10 cellular contexts compared by ENCODE assay signal in the genomic region with DNA sequence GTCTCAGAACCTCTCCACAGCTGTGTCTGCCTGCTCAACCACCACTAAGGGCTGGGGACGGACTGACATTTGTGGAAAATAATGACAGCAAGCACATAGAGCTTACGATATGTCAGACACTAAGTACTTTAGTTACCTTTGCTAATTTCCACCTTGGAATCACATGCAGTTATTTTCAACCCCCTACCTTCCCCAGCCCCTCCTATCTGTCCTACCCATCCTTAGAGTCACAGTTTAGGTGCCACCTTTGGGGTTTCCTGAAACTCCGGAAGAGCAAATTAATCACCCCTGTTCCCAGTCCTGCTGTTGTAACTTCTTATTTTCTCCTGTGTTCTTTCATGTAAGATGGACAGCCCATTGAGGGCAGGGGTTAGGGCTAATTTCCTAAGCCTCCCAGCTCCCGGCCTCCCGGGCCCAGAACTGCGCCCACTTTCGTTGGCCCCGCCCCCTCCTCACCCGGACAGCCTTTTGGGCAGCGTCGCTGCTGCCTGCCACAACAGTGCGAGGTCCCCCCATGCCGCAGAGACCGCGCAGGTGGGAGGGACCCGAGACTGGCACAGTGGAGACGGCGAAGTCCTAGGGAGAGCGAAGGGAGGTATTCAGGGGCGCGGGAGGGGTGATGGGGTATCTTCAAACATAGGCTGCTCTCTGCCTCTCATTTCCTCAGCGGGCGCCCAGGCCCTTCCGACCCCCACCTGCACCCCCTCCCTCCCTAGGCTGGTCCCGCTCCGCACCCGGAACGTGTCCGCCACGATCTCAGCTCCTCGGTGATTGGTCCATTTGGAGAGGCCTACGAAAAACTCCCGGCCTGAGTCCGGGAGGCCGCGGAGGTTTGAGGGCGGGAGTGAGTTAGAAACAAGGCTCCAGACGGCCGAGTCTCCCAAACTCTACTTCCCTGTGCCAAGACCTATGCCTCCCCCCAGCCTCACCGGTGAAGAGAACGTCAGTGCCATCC. TPM values are rescaled to one million over a fixed set of nuclear protein-coding genes. Genes with fewer than 3 reads are reported as not detected.
DNase-seq lines count a peak whose midpoint lies in the region; ATAC-seq and TF ChIP-seq lines count a peak whose summit lies in the region.
"Had no signal": no experiment of that assay in that cellular context is flagged by ENCODE, and none has a peak within 500 bp of the region (broad histone marks: within the 10 kb centered on the region; RNA-seq: fewer than 3 reads in every experiment).

No MANE protein-coding gene starts in this region.

- TF ChIP-seq CTCF in breast epithelium (IDR thresholded peaks at IDR 0.05) (no peak), mammary epithelial cell (conservative IDR thresholded peaks at IDR 0.05 in 1 of 2, IDR thresholded peaks at IDR 0.05 in 1 of 2; ENCODE audit: extremely low read depth in 1 of 2, insufficient read depth in 1 of 2, low read depth in 1 of 2, low read length in 2 of 2) (no peak), uterus (IDR thresholded peaks at IDR 0.05) (no peak)

- no peak overlapping the region for H2BK12ac ChIP-seq in mesenchymal stem cell (ENCODE audit: low read length in 2 of 2)

- H3K4me3 ChIP-seq in breast epithelium (peak overlapping the region; percentile 82 to 92 (median 88)), mammary epithelial cell (replicated peaks in 1 of 3; ENCODE audit: insufficient read depth in 1 of 3, low read depth in 2 of 3, low read length in 3 of 3) (no peak overlapping the region), adipocyte (ENCODE audit: low read length) (peak overlapping the region; percentile 94), mesenchymal stem cell (ENCODE audit: insufficient read depth in 1 of 2, low read depth in 1 of 2, low read length in 2 of 2) (peak overlapping the region in 1 of 2 experiments; percentile 93), uterus (peak overlapping the region; percentile 65 to 97)

- H3K36me3 ChIP-seq in breast epithelium = peaks cover 6% of the 10 kb centered on the region
- H3K36me3 ChIP-seq in mammary epithelial cell (ENCODE audit: insufficient read depth, low read length) = peaks cover 14% of the 10 kb centered on the region
- H3K36me3 ChIP-seq in adipocyte (ENCODE audit: control insufficient read depth, insufficient read depth, low read length, severe bottlenecking) = peaks cover 37% of the 10 kb centered on the region
- H3K36me3 ChIP-seq in mesenchymal stem cell (ENCODE audit: control insufficient read depth in 1 of 2, insufficient read depth in 2 of 2, low read depth in 1 of 2, low read length in 2 of 2) = peaks cover 52 to 60% of the 10 kb centered on the region in 2 experiments
- no peaks in the 10 kb centered on the region for H3K36me3 ChIP-seq in uterus

- no peak overlapping the region for H2BK5ac ChIP-seq in mesenchymal stem cell (ENCODE audit: low read depth, low read length, poor library complexity, severe bottlenecking)

- DNase-seq in breast epithelium (ENCODE audit: low spot score in 2 of 2) (no peak), mammary epithelial cell (no peak), adipocyte (ENCODE audit: low read depth) (no peak), mesenchymal stem cell (no peak), uterus (peak; percentile 49), activated gamma-delta T cell (lab: John Stamatoyannopoulos, UW) (no peak)

- WGBS in mammary epithelial cell (ENCODE audit: low coverage, missing lambda C conversion rate) = 100% methylated on average over 7 of the region's 41 CpGs
- 91% methylated on average over 37 of the region's 41 CpGs for WGBS in mesenchymal stem cell

- no peak overlapping the region for H3K4ac ChIP-seq in mesenchymal stem cell (ENCODE audit: low read depth in 1 of 2, low read length in 2 of 2)

- ATAC-seq in GM19452 (IDR thresholded peaks at IDR 0.05; ENCODE audit: unreplicated experiment) = no peak
- no peak for ATAC-seq in HG03175 (IDR thresholded peaks at IDR 0.05; ENCODE audit: unreplicated experiment)

- H3K79me2 ChIP-seq in mammary epithelial cell (ENCODE audit: insufficient read depth, low read length) = peaks cover 11% of the 10 kb centered on the region

- dilution Hi-C loops in mammary epithelial cell (cut with HindIII; ENCODE audit: low sequenced_read_pairs) = no loop called here

- H2AFZ ChIP-seq in mammary epithelial cell (ENCODE audit: low read depth, low read length) (no peak overlapping the region), mesenchymal stem cell (ENCODE audit: low read depth, low read length) (no peak overlapping the region)

- no peak overlapping the region for H2AK5ac ChIP-seq in mesenchymal stem cell (ENCODE audit: low read length, severe bottlenecking)

- in situ Hi-C loops in mammary epithelial cell (cut with MboI; ENCODE audit: low sequenced_read_pairs in 2 of 2) = no loop called here

- no peak overlapping the region for H3K4me2 ChIP-seq in mammary epithelial cell (ENCODE audit: insufficient read depth, low read depth, low read length)
- H3K4me2 ChIP-seq in mesenchymal stem cell (ENCODE audit: low read length, poor library complexity, severe bottlenecking) = no peak overlapping the region

- H3K23ac ChIP-seq in mesenchymal stem cell (ENCODE audit: low read length in 2 of 2) = no peak overlapping the region

- TF ChIP-seq POLR2A in breast epithelium (IDR thresholded peaks at IDR 0.05) (no peak), uterus (IDR thresholded peaks at IDR 0.05) (no peak)

- H3K4me1 ChIP-seq in breast epithelium = peaks cover 0 to 5% of the 10 kb centered on the region in 2 donors
- H3K4me1 ChIP-seq in mammary epithelial cell (ENCODE audit: insufficient read depth, low read length) = peaks cover 16% of the 10 kb centered on the region
- peaks cover 24% of the 10 kb centered on the region for H3K4me1 ChIP-seq in adipocyte (ENCODE audit: control insufficient read depth, insufficient read depth, low read length)
- H3K4me1 ChIP-seq in mesenchymal stem cell (ENCODE audit: control insufficient read depth, insufficient read depth, low read depth, low read length) = peaks cover 13% of the 10 kb centered on the region
- H3K4me1 ChIP-seq in uterus = peaks cover 4 to 6% of the 10 kb centered on the region in 2 donors

- H3K79me1 ChIP-seq in mesenchymal stem cell (replicated peaks; ENCODE audit: low read length, poor library complexity, severe bottlenecking) = peaks cover 19% of the 10 kb centered on the region

- intact Hi-C loops in breast epithelium (cut with DNase I; ENCODE audit: low total_unique reads) (loop anchor here (5.0 kb wide), 1 partner anchor 104 kb away; no protein-coding TSS in a partner anchor), mammary epithelial cell (cut with micrococcal nuclease) (no loop called here), uterus (cut with DNase I; ENCODE audit: low total_unique reads) (no loop called here)

- CTCF ChIA-PET in mammary epithelial cell (lab: Charles Lee; ENCODE audit: low non-redundant PET) = no interaction called here

- no peak overlapping the region for H3K18ac ChIP-seq in mesenchymal stem cell (ENCODE audit: low read depth in 1 of 2, low read length in 2 of 2)

- no peak overlapping the region for H4K8ac ChIP-seq in mesenchymal stem cell (ENCODE audit: low read length)

- H3K9ac ChIP-seq in mammary epithelial cell (ENCODE audit: insufficient read depth, low read length) (no peak overlapping the region), adipocyte (ENCODE audit: low read length) (peak overlapping the region; percentile 93), mesenchymal stem cell (ENCODE audit: low read length) (peak overlapping the region; percentile 98)

- no TSS peak for BruUV-seq in mammary epithelial cell (replicated peaks; lab: Mats Ljungman, UMichigan)

- H2BK120ac ChIP-seq in mesenchymal stem cell (ENCODE audit: low read depth, low read length) = no peak overlapping the region

- H2BK15ac ChIP-seq in mesenchymal stem cell (ENCODE audit: low read depth, poor library complexity, severe bottlenecking) = no peak overlapping the region

- no peak overlapping the region for H4K91ac ChIP-seq in mesenchymal stem cell (ENCODE audit: low read length)

- no peaks in the 10 kb centered on the region for H3K27me3 ChIP-seq in breast epithelium
- H3K27me3 ChIP-seq in mammary epithelial cell (ENCODE audit: insufficient read depth, low read length) = no peaks in the 10 kb centered on the region
- H3K27me3 ChIP-seq in adipocyte (replicated peaks; ENCODE audit: control insufficient read depth, insufficient read depth, low read length) = no peaks in the 10 kb centered on the region
- H3K27me3 ChIP-seq in mesenchymal stem cell (ENCODE audit: control insufficient read depth in 1 of 2, insufficient read depth in 1 of 2, low read length in 2 of 2) = no peaks in the 10 kb centered on the region
- H3K27me3 ChIP-seq in uterus = no peaks in the 10 kb centered on the region

- H3K27ac ChIP-seq in breast epithelium (peak overlapping the region; percentile 97 to 98), mammary epithelial cell (ENCODE audit: insufficient read depth, low read depth, low read length) (no peak overlapping the region), mesenchymal stem cell (ENCODE audit: low read length, poor library complexity, severe bottlenecking) (no peak overlapping the region), uterus (peak overlapping the region; percentile 93 to 100)

- no peak overlapping the region for H3K14ac ChIP-seq in mesenchymal stem cell (ENCODE audit: low read length in 2 of 2)

- H3K9me3 ChIP-seq in breast epithelium = no peaks in the 10 kb centered on the region
- no peaks in the 10 kb centered on the region for H3K9me3 ChIP-seq in mammary epithelial cell (replicated peaks; ENCODE audit: insufficient read depth, low read length)
- no peaks in the 10 kb centered on the region for H3K9me3 ChIP-seq in adipocyte (ENCODE audit: control insufficient read depth, low read length)
- H3K9me3 ChIP-seq in mesenchymal stem cell (ENCODE audit: control insufficient read depth, low read length) = no peaks in the 10 kb centered on the region
- no peaks in the 10 kb centered on the region for H3K9me3 ChIP-seq in uterus

- H4K20me1 ChIP-seq in mammary epithelial cell (ENCODE audit: insufficient read depth, low read length) = no peaks in the 10 kb centered on the region

RNA-seq across cellular contexts. Expression of a gene that starts 1.1 kb away (rescaled TPM):
- total RNA-seq in breast epithelium = 100 to 1,000 TPM in 2 of 3 donors, 10 to 100 TPM in 1; 100.0 to 212 (median 115) TPM
- 10 to 100 TPM in 1 of 2 donors, 1 to 10 TPM in 1; 7.7 to 27.7 TPM for total RNA-seq in mammary epithelial cell
- polyA plus RNA-seq in mammary epithelial cell = 6.7 TPM
- 5.6 TPM for polyA minus RNA-seq in mammary epithelial cell
- polyA plus RNA-seq in mesenchymal stem cell (2013, experiment 1 of 2) = 52.2 TPM
- 53.8 TPM for polyA plus RNA-seq in mesenchymal stem cell (2013, experiment 2 of 2)
- total RNA-seq in uterus = 100 to 1,000 TPM in 3 of 4 donors, 10 to 100 TPM in 1; 97.6 to 240 (median 158) TPM

RNA-seq across cellular contexts. Expression of a gene that starts 4.8 kb away (rescaled TPM):
- total RNA-seq in breast epithelium = under 1 TPM in 1 of 3 donors, not detected in 2; 0.16 TPM
- not detected for total RNA-seq in mammary epithelial cell
- polyA plus RNA-seq in mammary epithelial cell = 0.09 TPM
- polyA minus RNA-seq in mammary epithelial cell = not detected
- polyA plus RNA-seq in mesenchymal stem cell (2013, experiment 1 of 2) = not detected
- polyA plus RNA-seq in mesenchymal stem cell (2013, experiment 2 of 2) = not detected
- under 1 TPM in 1 of 4 donors, not detected in 3; 0.49 TPM for total RNA-seq in uterus
- total RNA-seq: G401, pulmonary artery endothelial cell had no signal

RNA-seq across cellular contexts. Expression of a gene that starts 6.4 kb away (rescaled TPM):
- total RNA-seq in breast epithelium (not detected), mammary epithelial cell (under 1 TPM in 1 of 2 donors, not detected in 1; 0.45 TPM), uterus (1 to 10 TPM in 1 of 4 donors, not detected in 3; 1.4 TPM)
- 0.56 TPM for polyA plus RNA-seq in mammary epithelial cell
- polyA minus RNA-seq in mammary epithelial cell = not detected
- 0.07 TPM for polyA plus RNA-seq in mesenchymal stem cell (2013, experiment 1 of 2)
- 0.10 TPM for polyA plus RNA-seq in mesenchymal stem cell (2013, experiment 2 of 2)
- total RNA-seq: G401, pulmonary artery endothelial cell had no signal

RNA-seq across cellular contexts. Expression of a gene that starts 8.3 kb away (rescaled TPM):
- total RNA-seq in breast epithelium = 100 to 1,000 TPM; 266 to 325 (median 318) TPM
- total RNA-seq in mammary epithelial cell = 100 to 1,000 TPM; 343 to 506 TPM
- 872 TPM for polyA plus RNA-seq in mammary epithelial cell
- 679 TPM for polyA minus RNA-seq in mammary epithelial cell
- 472 TPM for polyA plus RNA-seq in mesenchymal stem cell (2013, experiment 1 of 2)
- polyA plus RNA-seq in mesenchymal stem cell (2013, experiment 2 of 2) = 466 TPM
- 100 to 1,000 TPM; 173 to 328 (median 216) TPM for total RNA-seq in uterus

RNA-seq across cellular contexts. Expression of a gene that starts 11.8 kb away (rescaled TPM):
- total RNA-seq in breast epithelium (10 to 100 TPM in 1 of 3 donors, 1 to 10 TPM in 2; 7.9 to 13.4 (median 8.0) TPM), mammary epithelial cell (10 to 100 TPM in 1 of 2 donors, 1 to 10 TPM in 1; 9.3 to 28.3 TPM), uterus (10 to 100 TPM in 3 of 4 donors, not detected in 1; 16.7 to 41.5 (median 22.1) TPM)
- 12.3 TPM for polyA plus RNA-seq in mammary epithelial cell
- 57.7 TPM for polyA minus RNA-seq in mammary epithelial cell
- 8.2 TPM for polyA plus RNA-seq in mesenchymal stem cell (2013, experiment 1 of 2)
- polyA plus RNA-seq in mesenchymal stem cell (2013, experiment 2 of 2) = 6.3 TPM

Comparison
In these comparisons a context has a peak if more than half of its experiments do, and no peak if none do; other contexts are left out.
1. H3K27ac ChIP-seq: peak in breast epithelium (2 of 2) and uterus (2 of 2); none in mammary epithelial cell (single experiment) and mesenchymal stem cell (single experiment).
2. H3K4me3 ChIP-seq: peak in breast epithelium (3 of 3), adipocyte (single experiment) and uterus (2 of 2); none in mammary epithelial cell (0 of 3).
3. DNase-seq: peak in uterus (2 of 2); none in breast epithelium (0 of 2), mammary epithelial cell (single experiment), adipocyte (single experiment), mesenchymal stem cell (single experiment) and activated gamma-delta T cell (single experiment).